ENCODE assay signal across 19 cellular contexts in the genomic region with DNA sequence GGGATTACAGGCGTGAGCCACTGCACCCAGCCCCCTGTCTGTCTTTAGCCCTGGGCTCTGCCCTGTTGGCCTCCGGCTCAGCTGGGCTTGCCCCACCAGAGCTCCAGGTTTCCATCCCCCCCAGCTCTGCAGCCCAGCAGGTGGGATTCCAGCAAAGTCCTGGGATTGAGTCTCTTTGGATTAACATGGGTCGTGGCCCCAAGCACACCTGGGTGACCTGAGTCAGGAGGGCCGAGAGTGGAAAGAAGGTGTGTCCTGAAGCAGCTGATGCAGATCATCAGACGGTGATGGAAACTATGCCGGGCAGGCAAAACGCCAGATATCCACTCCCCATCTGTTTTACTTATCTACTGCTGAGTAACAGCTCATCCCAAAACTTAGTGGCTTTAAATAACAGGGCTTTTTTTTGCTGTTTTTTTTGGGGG.
A peak's percentile ranks its signal among the peaks of the same experiment; 100 is the strongest.
DNase-seq lines count a peak whose midpoint lies in the region; ATAC-seq and TF ChIP-seq lines count a peak whose summit lies in the region.
"Had no signal": no experiment of that assay in that cellular context is flagged by ENCODE, and none has a peak within 500 bp of the region (broad histone marks: within the 10 kb centered on the region; RNA-seq: fewer than 3 reads in every experiment).

No MANE protein-coding gene starts in this region.

- peaks cover 9% of the 10 kb centered on the region for H3K4me1 ChIP-seq in ovary (ENCODE audit: insufficient read depth)
- H3K4me1 ChIP-seq in vagina: no peaks in the 10 kb centered on the region

- H3K27me3 Mint-ChIP-seq in activated T-cell treated with anti-CD3 and anti-CD28 coated beads, Interleukin-2, amount 50 U/mL, for 4 hours (ENCODE audit: low read depth): no peaks in the 10 kb centered on the region
- H3K27me3 Mint-ChIP-seq: natural killer cell treated with Interleukin-12 subunit alpha and Interleukin-12 subunit beta and Interleukin-15 and Interleukin-18, amount 100 ng/mL, for 72 hours had no signal

- H3K36me3 Mint-ChIP-seq in activated T-cell treated with anti-CD3 and anti-CD28 coated beads, Interleukin-2, amount 50 U/mL, for 4 hours (ENCODE audit: insufficient read depth): peaks cover 35% of the 10 kb centered on the region

- no peak for ATAC-seq in activated T-cell treated with anti-CD3 and anti-CD28 coated beads, Interleukin-2, amount 50 U/mL, for 4 hours
- ATAC-seq in HG03175 (IDR thresholded peaks at IDR 0.05; ENCODE audit: unreplicated experiment): no peak
- ATAC-seq: natural killer cell treated with Interleukin-12 subunit alpha and Interleukin-12 subunit beta and Interleukin-15 and Interleukin-18, amount 100 ng/mL, for 72 hours had no signal

- DNase-seq in DMS 273 (lab: John Stamatoyannopoulos, UW; ENCODE audit: unreplicated experiment) (peak; percentile 32), DMS 273 treated with DMSO at 0.1 percent for 48 hours (lab: John Stamatoyannopoulos, UW) (no peak), fibroblast of villous mesenchyme (ENCODE audit: low read depth) (peak; percentile 47), ovary (peak; percentile 49 to 82 (median 77)), vagina (ENCODE audit: extremely low spot score in 2 of 2) (no peak), GF-D8 (lab: John Stamatoyannopoulos, UW) (no peak)
- no peak for DNase-seq in activated T-cell treated with anti-CD3 and anti-CD28 coated beads, Interleukin-2, amount 50 U/mL, for 4 hours
- DNase-seq: activated CD4-positive, CD25-positive, alpha-beta regulatory T cell treated with anti-CD3 and anti-CD28 coated beads, Interleukin-2, amount 50 U/mL, for 72 hours; activated effector memory CD4-positive, alpha-beta T cell treated with anti-CD3 and anti-CD28 coated beads, Interleukin-2, amount 50 U/mL, for 16 hours; DMS79; NCI-H187; NCI-H524; SIG-M5; stimulated activated CD4-positive, alpha-beta T cell treated with anti-CD3 and anti-CD28 coated beads, Interleukin-1b, Interleukin-23, amount 100 ng/mL, for 48 hours; substantia nigra had no signal

- WGBS in ovary, 3 donors: 35 to 49% (median 46%) methylated on average over 7 of the region's 7 CpGs

- TF ChIP-seq POLR2A in ovary (IDR thresholded peaks at IDR 0.05) (no peak), vagina (IDR thresholded peaks at IDR 0.05) (no peak)

- H3K9me3 ChIP-seq in ovary (no peaks in the 10 kb centered on the region), vagina (no peaks in the 10 kb centered on the region)

- H3K4me3 ChIP-seq in fibroblast of villous mesenchyme (ENCODE audit: low read depth, low read length) (no peak overlapping the region), ovary (no peak overlapping the region), vagina (no peak overlapping the region)
- H3K4me3 ChIP-seq: lung had no signal

- H3K27me3 ChIP-seq in ovary (no peaks in the 10 kb centered on the region), vagina (no peaks in the 10 kb centered on the region)

- intact Hi-C loops in ovary (cut with DNase I): loop anchor here in 1 of 4 donors (5.0 kb wide), 1 partner anchor 42 kb away; no protein-coding TSS in a partner anchor
- intact Hi-C loops in vagina (cut with DNase I): no loop called here

- H3K4me3 Mint-ChIP-seq in activated T-cell treated with anti-CD3 and anti-CD28 coated beads, Interleukin-2, amount 50 U/mL, for 4 hours: no peak overlapping the region
- H3K4me3 Mint-ChIP-seq: natural killer cell treated with Interleukin-12 subunit alpha and Interleukin-12 subunit beta and Interleukin-15 and Interleukin-18, amount 100 ng/mL, for 72 hours had no signal

- no peak for TF ChIP-seq EP300 in ovary (IDR thresholded peaks at IDR 0.05)

- H3K4me1 Mint-ChIP-seq in activated T-cell treated with anti-CD3 and anti-CD28 coated beads, Interleukin-2, amount 50 U/mL, for 4 hours (ENCODE audit: low read depth): peaks cover 2% of the 10 kb centered on the region

- TF ChIP-seq CTCF in fibroblast of villous mesenchyme (IDR thresholded peaks at IDR 0.05; ENCODE audit: insufficient read depth, low read depth, low read length) (no peak), ovary (IDR thresholded peaks at IDR 0.05) (no peak), vagina (IDR thresholded peaks at IDR 0.05) (no peak)

- H3K27ac ChIP-seq in ovary (peak overlapping the region in 1 of 2 donors; percentile 72), vagina (peak overlapping the region; percentile 25)
- H3K27ac ChIP-seq: 22Rv1 had no signal

- no peaks in the 10 kb centered on the region for H3K9me3 Mint-ChIP-seq in activated T-cell treated with anti-CD3 and anti-CD28 coated beads, Interleukin-2, amount 50 U/mL, for 4 hours
- H3K9me3 Mint-ChIP-seq: natural killer cell treated with Interleukin-12 subunit alpha and Interleukin-12 subunit beta and Interleukin-15 and Interleukin-18, amount 100 ng/mL, for 72 hours had no signal

- H3K36me3 ChIP-seq in ovary (no peaks in the 10 kb centered on the region), vagina (no peaks in the 10 kb centered on the region)

Comparison
In these comparisons a context has a peak if more than half of its experiments do, and no peak if none do; other contexts are left out.
1. DNase-seq: peak in DMS 273 (single experiment), fibroblast of villous mesenchyme (single experiment) and ovary (5 of 5); none in DMS 273 treated with DMSO at 0.1 percent for 48 hours (single experiment), vagina (0 of 2), GF-D8 (single experiment) and activated T-cell treated with anti-CD3 and anti-CD28 coated beads, Interleukin-2, amount 50 U/mL, for 4 hours (single experiment).